11 cellular contexts compared by ENCODE assay signal in genomic region chr19:15282311-15282705, GRCh38. TPM values are rescaled to one million over a fixed set of nuclear protein-coding genes. Genes with fewer than 3 reads are reported as not detected.
DNase-seq lines count a peak whose midpoint lies in the region; ATAC-seq and FAIRE-seq lines count a peak whose summit lies in the region.
"Had no signal": no experiment of that assay in that cellular context is flagged by ENCODE, and none has a peak within 500 bp of the region (broad histone marks: within the 10 kb centered on the region; RNA-seq: fewer than 3 reads in every experiment).

No MANE protein-coding gene starts in this region.

- H3K27ac Mint-ChIP-seq in stimulated activated naive CD8-positive, alpha-beta T cell treated with anti-CD3 and anti-CD28 coated beads, Interleukin-15, Interleukin-2, amounts not matched to agents 100 ng/mL and 50 ng/mL, for 24 hours = peak overlapping the region; percentile 24
- peak overlapping the region; percentile 59 for H3K27ac Mint-ChIP-seq in activated CD8-positive, alpha-beta T cell treated with anti-CD3 and anti-CD28 coated beads, Interleukin-2, amount 10 ng/mL, durations not matched to agents 7 days and 5 days
- peak overlapping the region; percentile 81 for H3K27ac Mint-ChIP-seq in memory B cell

- peaks cover 90% of the 10 kb centered on the region for H3K4me1 Mint-ChIP-seq in stimulated activated naive CD8-positive, alpha-beta T cell treated with anti-CD3 and anti-CD28 coated beads, Interleukin-15, Interleukin-2, amounts not matched to agents 100 ng/mL and 50 ng/mL, for 24 hours (ENCODE audit: low read depth)
- peaks cover 68% of the 10 kb centered on the region for H3K4me1 Mint-ChIP-seq in activated CD8-positive, alpha-beta T cell treated with anti-CD3 and anti-CD28 coated beads, Interleukin-2, amount 10 ng/mL, durations not matched to agents 7 days and 5 days (ENCODE audit: low read depth)
- H3K4me1 Mint-ChIP-seq in memory B cell = peaks cover 65% of the 10 kb centered on the region

- H3K27me3 Mint-ChIP-seq in stimulated activated naive CD8-positive, alpha-beta T cell treated with anti-CD3 and anti-CD28 coated beads, Interleukin-15, Interleukin-2, amounts not matched to agents 100 ng/mL and 50 ng/mL, for 24 hours = no peaks in the 10 kb centered on the region
- H3K27me3 Mint-ChIP-seq in activated CD8-positive, alpha-beta T cell treated with anti-CD3 and anti-CD28 coated beads, Interleukin-2, amount 10 ng/mL, durations not matched to agents 7 days and 5 days (ENCODE audit: low read depth) = no peaks in the 10 kb centered on the region
- H3K27me3 Mint-ChIP-seq in memory B cell = no peaks in the 10 kb centered on the region

- no peak for DNase-seq in stimulated activated naive CD8-positive, alpha-beta T cell treated with anti-CD3 and anti-CD28 coated beads, Interleukin-15, Interleukin-2, amounts not matched to agents 100 U/mL and 50 U/mL, for 24 hours
- DNase-seq in activated CD8-positive, alpha-beta T cell treated with anti-CD3 and anti-CD28 coated beads, Interleukin-2, amount 10 ng/mL, durations not matched to agents 7 days and 5 days = no peak
- no peak for DNase-seq in memory B cell (ENCODE audit: low spot score in 2 of 2)
- DNase-seq in GM19239 (ENCODE audit: insufficient read length, low spot score) = no peak
- no peak for DNase-seq in stimulated activated CD4-positive, alpha-beta T cell treated with anti-CD3 and anti-CD28 coated beads, Interleukin-2, amount 100 ng/mL, for 48 hours
- DNase-seq: anterior cingulate cortex, NCI-H526 had no signal

- ATAC-seq in stimulated activated naive CD8-positive, alpha-beta T cell treated with anti-CD3 and anti-CD28 coated beads, Interleukin-15, Interleukin-2, amounts not matched to agents 100 U/mL and 50 U/mL, for 24 hours = no peak
- ATAC-seq in activated CD8-positive, alpha-beta T cell treated with anti-CD3 and anti-CD28 coated beads, Interleukin-2, amount 10 ng/mL, durations not matched to agents 7 days and 5 days = no peak
- ATAC-seq in memory B cell (ENCODE audit: low read depth) (no peak), GM19395 (IDR thresholded peaks at IDR 0.05; ENCODE audit: unreplicated experiment) (no peak), HG03565 (IDR thresholded peaks at IDR 0.05; ENCODE audit: unreplicated experiment) (no peak)

- POLR2A ChIA-PET in activated CD8-positive, alpha-beta T cell treated with anti-CD3 and anti-CD28 coated beads, Interleukin-2, amount 10 ng/mL, durations not matched to agents 7 days and 5 days (lab: Charles Lee) = interaction anchor here (0.7 to 1.5 kb wide), 3 partner anchors 9 to 136 kb away, joined by 3 to 5 read pairs (median 4); partner anchors contain the start of gene AKAP8L

- H3K4me3 Mint-ChIP-seq in stimulated activated naive CD8-positive, alpha-beta T cell treated with anti-CD3 and anti-CD28 coated beads, Interleukin-15, Interleukin-2, amounts not matched to agents 100 ng/mL and 50 ng/mL, for 24 hours = no peak overlapping the region
- no peak overlapping the region for H3K4me3 Mint-ChIP-seq in activated CD8-positive, alpha-beta T cell treated with anti-CD3 and anti-CD28 coated beads, Interleukin-2, amount 10 ng/mL, durations not matched to agents 7 days and 5 days
- H3K4me3 Mint-ChIP-seq in memory B cell = no peak overlapping the region

- H3K36me3 Mint-ChIP-seq in stimulated activated naive CD8-positive, alpha-beta T cell treated with anti-CD3 and anti-CD28 coated beads, Interleukin-15, Interleukin-2, amounts not matched to agents 100 ng/mL and 50 ng/mL, for 24 hours (ENCODE audit: low read depth) = no peaks in the 10 kb centered on the region
- H3K36me3 Mint-ChIP-seq in activated CD8-positive, alpha-beta T cell treated with anti-CD3 and anti-CD28 coated beads, Interleukin-2, amount 10 ng/mL, durations not matched to agents 7 days and 5 days (ENCODE audit: low read depth) = no peaks in the 10 kb centered on the region
- no peaks in the 10 kb centered on the region for H3K36me3 Mint-ChIP-seq in memory B cell

- CTCF ChIA-PET in activated CD8-positive, alpha-beta T cell treated with anti-CD3 and anti-CD28 coated beads, Interleukin-2, amount 10 ng/mL, durations not matched to agents 7 days and 5 days (lab: Charles Lee) = interaction anchor here (1.1 to 2.0 kb wide), 2 partner anchors 15 to 137 kb away, joined by 4 to 8 read pairs; partner anchors contain the start of gene AKAP8L

- FAIRE-seq in GM19239 (lab: Jason Lieb, UNC) = no peak
- FAIRE-seq: TTC549 had no signal

- no peaks in the 10 kb centered on the region for H3K9me3 Mint-ChIP-seq in stimulated activated naive CD8-positive, alpha-beta T cell treated with anti-CD3 and anti-CD28 coated beads, Interleukin-15, Interleukin-2, amounts not matched to agents 100 ng/mL and 50 ng/mL, for 24 hours
- no peaks in the 10 kb centered on the region for H3K9me3 Mint-ChIP-seq in activated CD8-positive, alpha-beta T cell treated with anti-CD3 and anti-CD28 coated beads, Interleukin-2, amount 10 ng/mL, durations not matched to agents 7 days and 5 days (ENCODE audit: insufficient read depth)
- no peaks in the 10 kb centered on the region for H3K9me3 Mint-ChIP-seq in memory B cell

RNA-seq across cellular contexts. Expression of gene BRD4, which starts 50.0 kb away (rescaled TPM):
- total RNA-seq in activated CD8-positive, alpha-beta T cell treated with anti-CD3 and anti-CD28 coated beads, Interleukin-2, amount 10 ng/mL, durations not matched to agents 7 days and 5 days = 100 to 1,000 TPM; 102 to 108 TPM

RNA-seq across cellular contexts. Expression of gene EPHX3, which starts 50.1 kb away (rescaled TPM):
- under 1 TPM; 0.21 to 0.29 TPM for total RNA-seq in activated CD8-positive, alpha-beta T cell treated with anti-CD3 and anti-CD28 coated beads, Interleukin-2, amount 10 ng/mL, durations not matched to agents 7 days and 5 days

Comparison
In these comparisons a context has a peak if more than half of its experiments do, and no peak if none do; other contexts are left out.
1. H3K27ac Mint-ChIP-seq: peak in every context shown above with its lines; median percentile 81 in memory B cell; 59 in activated CD8-positive, alpha-beta T cell treated with anti-CD3 and anti-CD28 coated beads, Interleukin-2, amount 10 ng/mL, durations not matched to agents 7 days and 5 days; 24 in stimulated activated naive CD8-positive, alpha-beta T cell treated with anti-CD3 and anti-CD28 coated beads, Interleukin-15, Interleukin-2, amounts not matched to agents 100 ng/mL and 50 ng/mL, for 24 hours.